15 cellular contexts compared by ENCODE assay signal in genomic region chr9:100070071-100070470, GRCh38.
"Had no signal": no experiment of that assay in that cellular context is flagged by ENCODE, and none has a peak within 500 bp of the region (broad histone marks: within the 10 kb centered on the region; RNA-seq: fewer than 3 reads in every experiment).

No MANE protein-coding gene starts in this region.

- H3K9me3 ChIP-seq: heart left ventricle, right atrium auricular region, sigmoid colon had no signal

- H3K4me3 ChIP-seq: heart left ventricle, right atrium auricular region, sigmoid colon, skin epidermis had no signal

- H3K27ac ChIP-seq: heart left ventricle, right atrium auricular region, sigmoid colon, skin epidermis had no signal

- ATAC-seq: effector memory CD8-positive, alpha-beta T cell; heart left ventricle; left colon; naive thymus-derived CD4-positive, alpha-beta T cell; stimulated activated naive B cell treated with anti-CD40 and anti-IgM and Interleukin-4, amounts not matched to agents 10 μg/mL and 1 μg/mL and 100 μg/mL, for 72 hours; stimulated activated naive CD8-positive, alpha-beta T cell treated with anti-CD3 and anti-CD28 coated beads, Interleukin-15, amount 100 ng/mL, for 72 hours had no signal

- H3K4me3 Mint-ChIP-seq: effector memory CD8-positive, alpha-beta T cell; neural crest cell; stimulated activated naive B cell treated with anti-CD40 and anti-IgM and Interleukin-4, amounts not matched to agents 10 μg/mL and 1 μg/mL and 100 μg/mL, for 72 hours; stimulated activated naive CD8-positive, alpha-beta T cell treated with anti-CD3 and anti-CD28 coated beads, Interleukin-15, amount 100 ng/mL, for 72 hours had no signal

- H3K36me3 ChIP-seq: right atrium auricular region, sigmoid colon had no signal

- H3K27me3 Mint-ChIP-seq: effector memory CD8-positive, alpha-beta T cell; naive thymus-derived CD4-positive, alpha-beta T cell; stimulated activated naive B cell treated with anti-CD40 and anti-IgM and Interleukin-4, amounts not matched to agents 10 μg/mL and 1 μg/mL and 100 μg/mL, for 72 hours; stimulated activated naive CD8-positive, alpha-beta T cell treated with anti-CD3 and anti-CD28 coated beads, Interleukin-15, amount 100 ng/mL, for 72 hours had no signal

- DNase-seq: effector memory CD8-positive, alpha-beta T cell; foreskin melanocyte; heart left ventricle; hippocampal formation; left colon; naive thymus-derived CD4-positive, alpha-beta T cell; posterior cingulate gyrus; sigmoid colon; stimulated activated CD4-positive, alpha-beta T cell treated with anti-CD3 and anti-CD28 coated beads, Interleukin-2, amount 100 ng/mL, for 24 hours; stimulated activated CD4-positive, alpha-beta T cell treated with anti-CD3 and anti-CD28 coated beads, Interleukin-4, amount 100 ng/mL, for 4 hours; stimulated activated naive B cell treated with anti-CD40 and anti-IgM and Interleukin-4, amounts not matched to agents 10 μg/mL and 1 μg/mL and 100 μg/mL, for 72 hours; stimulated activated naive CD8-positive, alpha-beta T cell treated with anti-CD3 and anti-CD28 coated beads, Interleukin-15, amount 100 ng/mL, for 72 hours had no signal

- H3K27ac Mint-ChIP-seq: effector memory CD8-positive, alpha-beta T cell; stimulated activated naive B cell treated with anti-CD40 and anti-IgM and Interleukin-4, amounts not matched to agents 10 μg/mL and 1 μg/mL and 100 μg/mL, for 72 hours; stimulated activated naive CD8-positive, alpha-beta T cell treated with anti-CD3 and anti-CD28 coated beads, Interleukin-15, amount 100 ng/mL, for 72 hours had no signal

- H3K27me3 ChIP-seq: heart left ventricle, right atrium auricular region, sigmoid colon had no signal

- H3K9me3 Mint-ChIP-seq: effector memory CD8-positive, alpha-beta T cell; stimulated activated naive B cell treated with anti-CD40 and anti-IgM and Interleukin-4, amounts not matched to agents 10 μg/mL and 1 μg/mL and 100 μg/mL, for 72 hours; stimulated activated naive CD8-positive, alpha-beta T cell treated with anti-CD3 and anti-CD28 coated beads, Interleukin-15, amount 100 ng/mL, for 72 hours had no signal
